ENCODE assay signal across 10 cellular contexts in the genomic region with DNA sequence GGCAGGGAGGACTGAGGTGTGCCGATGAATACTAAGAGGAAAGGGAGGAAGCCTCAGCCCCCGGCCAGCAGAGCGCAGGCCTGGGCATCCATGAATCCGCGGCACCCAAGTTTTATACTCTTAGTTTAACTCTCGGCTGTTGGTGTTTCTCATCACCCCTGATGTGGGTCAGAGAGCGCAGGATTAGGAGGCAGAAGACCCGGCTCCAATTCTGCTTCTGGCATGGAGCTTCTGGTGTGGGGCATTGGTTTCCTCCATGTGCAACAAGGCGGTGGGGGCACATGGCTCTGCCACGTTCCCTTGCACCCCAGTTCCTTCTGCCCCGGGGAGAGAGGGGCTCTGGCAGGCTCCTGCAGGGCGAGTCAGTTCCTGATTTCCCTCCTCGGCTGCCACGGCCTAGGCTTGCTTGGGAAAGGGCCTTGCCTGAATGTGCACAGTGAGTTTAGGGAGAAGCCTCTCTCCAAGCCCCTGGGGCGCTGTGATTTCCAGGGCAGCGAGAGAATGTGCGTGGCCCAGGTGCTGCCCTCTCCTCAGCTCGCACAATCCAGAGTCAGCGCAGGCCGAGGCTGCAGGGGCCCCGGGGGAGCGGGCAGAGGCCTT. TPM values are rescaled to one million over a fixed set of nuclear protein-coding genes. Genes with fewer than 3 reads are reported as not detected.
DNase-seq lines count a peak whose midpoint lies in the region; ATAC-seq and TF ChIP-seq lines count a peak whose summit lies in the region.
"Had no signal": no experiment of that assay in that cellular context is flagged by ENCODE, and none has a peak within 500 bp of the region (broad histone marks: within the 10 kb centered on the region; RNA-seq: fewer than 3 reads in every experiment).

No MANE protein-coding gene starts in this region.

- ATAC-seq in CD4-positive, CD25-positive, alpha-beta regulatory T cell (ENCODE audit: low read depth in 2 of 2) = no peak
- ATAC-seq in natural killer cell (no peak), GM19463 (IDR thresholded peaks at IDR 0.05; ENCODE audit: unreplicated experiment) (no peak)
- ATAC-seq: heart left ventricle had no signal

- no peak overlapping the region for H3K4me3 ChIP-seq in CD4-positive, CD25-positive, alpha-beta regulatory T cell (ENCODE audit: low read depth, low read length)
- no peak overlapping the region for H3K4me3 ChIP-seq in esophagus muscularis mucosa
- H3K4me3 ChIP-seq: mucosa of descending colon had no signal

- H3K9me3 ChIP-seq in CD4-positive, CD25-positive, alpha-beta regulatory T cell (ENCODE audit: control insufficient read depth in 2 of 2, low read length in 2 of 2) = no peaks in the 10 kb centered on the region
- H3K9me3 ChIP-seq in KOPT-K1 (ENCODE audit: insufficient read depth, low read length, poor library complexity, severe bottlenecking) (peaks cover 7% of the 10 kb centered on the region), esophagus muscularis mucosa (no peaks in the 10 kb centered on the region)
- H3K9me3 ChIP-seq: heart left ventricle, mucosa of descending colon had no signal

- H3K36me3 Mint-ChIP-seq in CD4-positive, CD25-positive, alpha-beta regulatory T cell = peaks cover 33% of the 10 kb centered on the region
- H3K36me3 Mint-ChIP-seq in brain = no peaks in the 10 kb centered on the region
- H3K36me3 Mint-ChIP-seq in natural killer cell = no peaks in the 10 kb centered on the region

- H3K9me3 Mint-ChIP-seq in CD4-positive, CD25-positive, alpha-beta regulatory T cell = peaks cover 0 to 2% (median 0%) of the 10 kb centered on the region in 7 donors
- peaks cover 0 to 9% (median 0%) of the 10 kb centered on the region in 5 experiments for H3K9me3 Mint-ChIP-seq in brain
- no peaks in the 10 kb centered on the region for H3K9me3 Mint-ChIP-seq in natural killer cell

- H3K36me3 ChIP-seq in CD4-positive, CD25-positive, alpha-beta regulatory T cell (ENCODE audit: control insufficient read depth, insufficient read depth, low read length) = no peaks in the 10 kb centered on the region
- H3K36me3 ChIP-seq in KOPT-K1 (ENCODE audit: insufficient read depth, low read length) = no peaks in the 10 kb centered on the region
- no peaks in the 10 kb centered on the region for H3K36me3 ChIP-seq in esophagus muscularis mucosa
- H3K36me3 ChIP-seq: heart left ventricle had no signal

- H3K27ac Mint-ChIP-seq in CD4-positive, CD25-positive, alpha-beta regulatory T cell = peak overlapping the region; percentile 93 to 98 (median 97)
- H3K27ac Mint-ChIP-seq in brain = peak overlapping the region in 4 of 5 experiments; percentile 45 to 96 (median 66)
- peak overlapping the region; percentile 93 to 94 for H3K27ac Mint-ChIP-seq in natural killer cell

- no peaks in the 10 kb centered on the region for H3K27me3 ChIP-seq in CD4-positive, CD25-positive, alpha-beta regulatory T cell (ENCODE audit: control insufficient read depth, insufficient read depth, low read length)
- no peaks in the 10 kb centered on the region for H3K27me3 ChIP-seq in esophagus muscularis mucosa
- H3K27me3 ChIP-seq: heart left ventricle had no signal

- TF ChIP-seq POLR2A in esophagus muscularis mucosa (IDR thresholded peaks at IDR 0.05; ENCODE audit: low read depth) = no peak

- no peak for TF ChIP-seq EP300 in esophagus muscularis mucosa (IDR thresholded peaks at IDR 0.05)

- intact Hi-C loops in natural killer cell (cut with micrococcal nuclease) = loop anchor here (1.0 to 2.0 kb wide), 6 partner anchors 16 to 181 kb away; no protein-coding TSS in a partner anchor
- intact Hi-C loops in esophagus muscularis mucosa (cut with DNase I) = loop anchor here (2.0 kb wide), 1 partner anchor 35 kb away; no protein-coding TSS in a partner anchor

- H3K4me1 Mint-ChIP-seq in CD4-positive, CD25-positive, alpha-beta regulatory T cell = peaks cover 0 to 38% (median 24%) of the 10 kb centered on the region in 4 donors
- H3K4me1 Mint-ChIP-seq in brain (peaks cover 54% of the 10 kb centered on the region), natural killer cell (peaks cover 23 to 46% of the 10 kb centered on the region in 2 donors)

- peaks cover 28% of the 10 kb centered on the region for H3K4me1 ChIP-seq in CD4-positive, CD25-positive, alpha-beta regulatory T cell (ENCODE audit: control insufficient read depth, insufficient read depth, low read length, poor library complexity, severe bottlenecking)
- H3K4me1 ChIP-seq in esophagus muscularis mucosa = peaks cover 12 to 26% (median 23%) of the 10 kb centered on the region in 4 donors

- TF ChIP-seq CTCF in brain (conservative IDR thresholded peaks at IDR 0.05) = no peak
- no peak for TF ChIP-seq CTCF in natural killer cell (IDR thresholded peaks at IDR 0.05)
- no peak for TF ChIP-seq CTCF in esophagus muscularis mucosa (IDR thresholded peaks at IDR 0.05)

- DNase-seq in CD4-positive, CD25-positive, alpha-beta regulatory T cell = no peak
- DNase-seq in natural killer cell = no peak
- DNase-seq in midbrain (lab: John Stamatoyannopoulos, UW) = no peak
- DNase-seq in esophagus muscularis mucosa (ENCODE audit: extremely low spot score) = no peak
- DNase-seq in stimulated activated CD4-positive, alpha-beta T cell treated with anti-CD3 and anti-CD28 coated beads, Interleukin-12 subunit alpha, Interleukin-12 subunit beta, amount 100 ng/mL, for 4 hours = no peak

- peak overlapping the region in 2 of 4 donors; percentile 53 to 84 for H3K4me3 Mint-ChIP-seq in CD4-positive, CD25-positive, alpha-beta regulatory T cell
- H3K4me3 Mint-ChIP-seq in brain (peak overlapping the region in 2 of 5 experiments; percentile 71 to 74), natural killer cell (peak overlapping the region; percentile 87)

- no peaks in the 10 kb centered on the region for H3K27me3 Mint-ChIP-seq in CD4-positive, CD25-positive, alpha-beta regulatory T cell
- H3K27me3 Mint-ChIP-seq in brain (no peaks in the 10 kb centered on the region), natural killer cell (ENCODE audit: low read depth in 2 of 2) (peaks cover 15 to 25% of the 10 kb centered on the region in 2 donors)

- WGBS in esophagus muscularis mucosa = 89% methylated on average over 16 of the region's 22 CpGs

- peak overlapping the region; percentile 77 for H3K27ac ChIP-seq in CD4-positive, CD25-positive, alpha-beta regulatory T cell (ENCODE audit: insufficient read depth, low read length, poor library complexity, severe bottlenecking)
- peak overlapping the region; percentile 83 for H3K27ac ChIP-seq in KOPT-K1 (ENCODE audit: low read depth, low read length, poor library complexity, severe bottlenecking)
- H3K27ac ChIP-seq in esophagus muscularis mucosa (replicated peaks in 1 of 4) = no peak overlapping the region

RNA-seq across cellular contexts. Expression of gene DNMT3A, which starts 36.2 kb away (rescaled TPM):
- 81.0 TPM for total RNA-seq in CD4-positive, CD25-positive, alpha-beta regulatory T cell
- 10 to 100 TPM in 3 of 4 donors, 1 to 10 TPM in 1; 8.1 to 14.4 (median 11.9) TPM for polyA plus RNA-seq in CD4-positive, CD25-positive, alpha-beta regulatory T cell
- polyA plus RNA-seq in brain (ENCODE audit: insufficient read depth, low read depth, low replicate concordance) = 27.7 TPM
- total RNA-seq in natural killer cell (10 to 100 TPM; 36.3 to 60.7 (median 45.2) TPM), esophagus muscularis mucosa (10 to 100 TPM; 11.3 to 29.5 (median 16.9) TPM)

Comparison
In these comparisons a context has a peak if more than half of its experiments do, and no peak if none do; other contexts are left out.
1. H3K27ac ChIP-seq: peak in CD4-positive, CD25-positive, alpha-beta regulatory T cell (single experiment) and KOPT-K1 (single experiment); none in esophagus muscularis mucosa (0 of 4).
2. Peak in every context shown above with its lines, with median percentiles within 50 percentile points of each other: H3K27ac Mint-ChIP-seq.